ENCODE assay signal across 11 cellular contexts in genomic region chr1:219555031-219555667, GRCh38. TPM values are rescaled to one million over a fixed set of nuclear protein-coding genes. Genes with fewer than 3 reads are reported as not detected.
DNase-seq lines count a peak whose midpoint lies in the region; ATAC-seq and FAIRE-seq lines count a peak whose summit lies in the region.
"Had no signal": no experiment of that assay in that cellular context is flagged by ENCODE, and none has a peak within 500 bp of the region (broad histone marks: within the 10 kb centered on the region; RNA-seq: fewer than 3 reads in every experiment).

No MANE protein-coding gene starts in this region.

- 100% methylated on average over 1 of the region's 6 CpGs for WGBS in iPS DF 6.9 (ENCODE audit: insufficient coverage, insufficient read length)

- no peaks in the 10 kb centered on the region for H3K36me3 Mint-ChIP-seq in activated T-cell treated with anti-CD3 and anti-CD28 coated beads, Interleukin-2, amount 50 U/mL, for 4 hours (ENCODE audit: insufficient read depth)

- no peaks in the 10 kb centered on the region for H3K4me1 Mint-ChIP-seq in activated T-cell treated with anti-CD3 and anti-CD28 coated beads, Interleukin-2, amount 50 U/mL, for 4 hours (ENCODE audit: low read depth)

- no peaks in the 10 kb centered on the region for H3K27me3 ChIP-seq in adipocyte (replicated peaks; ENCODE audit: control insufficient read depth, insufficient read depth, low read length)
- H3K27me3 ChIP-seq in iPS DF 6.9 (ENCODE audit: control insufficient read depth, insufficient read depth, low read length), result no peaks in the 10 kb centered on the region

- no peak for FAIRE-seq in urothelium cell line (lab: Jason Lieb, UNC)
- FAIRE-seq: colon, GM12891 had no signal

- peaks cover 46% of the 10 kb centered on the region for H3K4me1 ChIP-seq in adipocyte (ENCODE audit: control insufficient read depth, insufficient read depth, low read length)
- no peaks in the 10 kb centered on the region for H3K4me1 ChIP-seq in iPS DF 6.9 (ENCODE audit: control insufficient read depth, insufficient read depth, low read length)

- peak overlapping the region; percentile 31 for H3K4me3 ChIP-seq in adipocyte (ENCODE audit: low read length)
- no peak overlapping the region for H3K4me3 ChIP-seq in iPS DF 6.9 (ENCODE audit: low read length)

- no peaks in the 10 kb centered on the region for H3K36me3 ChIP-seq in adipocyte (ENCODE audit: control insufficient read depth, insufficient read depth, low read length, severe bottlenecking)
- no peaks in the 10 kb centered on the region for H3K36me3 ChIP-seq in iPS DF 6.9 (ENCODE audit: control insufficient read depth, insufficient read depth, low read length)

- peak overlapping the region; percentile 54 for H3K9ac ChIP-seq in adipocyte (ENCODE audit: low read length)

- no peaks in the 10 kb centered on the region for H3K9me3 Mint-ChIP-seq in activated T-cell treated with anti-CD3 and anti-CD28 coated beads, Interleukin-2, amount 50 U/mL, for 4 hours

- H3K9me3 ChIP-seq in adipocyte (ENCODE audit: control insufficient read depth, low read length) (no peaks in the 10 kb centered on the region), iPS DF 6.9 (ENCODE audit: control insufficient read depth, insufficient read depth, low read length) (no peaks in the 10 kb centered on the region)

- H3K27me3 Mint-ChIP-seq in activated T-cell treated with anti-CD3 and anti-CD28 coated beads, Interleukin-2, amount 50 U/mL, for 4 hours (ENCODE audit: low read depth), result no peaks in the 10 kb centered on the region

- DNase-seq in NCI-H2171 treated with DMSO at 0.1 percent for 48 hours (lab: John Stamatoyannopoulos, UW), result peak; percentile 8
- DNase-seq in NCI-H2171 (lab: John Stamatoyannopoulos, UW), result no peak
- peak; percentile 80 for DNase-seq in adipocyte (ENCODE audit: low read depth)
- peak; percentile 18 for DNase-seq in iPS DF 6.9 (ENCODE audit: low read depth, low spot score)
- DNase-seq in urothelium cell line (ENCODE audit: low spot score), result peak; percentile 19
- DNase-seq in activated T-cell treated with anti-CD3 and anti-CD28 coated beads, Interleukin-2, amount 50 U/mL, for 4 hours, result no peak
- no peak for DNase-seq in nucleus accumbens (lab: John Stamatoyannopoulos, UW)
- DNase-seq: GOT3 had no signal

- H3K4me3 Mint-ChIP-seq in activated T-cell treated with anti-CD3 and anti-CD28 coated beads, Interleukin-2, amount 50 U/mL, for 4 hours, result no peak overlapping the region

- ATAC-seq in activated T-cell treated with anti-CD3 and anti-CD28 coated beads, Interleukin-2, amount 50 U/mL, for 4 hours, result no peak
- ATAC-seq in HG03097 (IDR thresholded peaks at IDR 0.05; ENCODE audit: low FRiP score, unreplicated experiment), result no peak

- H3K27ac ChIP-seq in iPS DF 6.9 (ENCODE audit: low read length), result no peak overlapping the region

RNA-seq across cellular contexts. Expression of gene ZC3H11B, which starts 57.8 kb away (rescaled TPM):
- total RNA-seq in activated T-cell treated with anti-CD3 and anti-CD28 coated beads, Interleukin-2, amount 50 U/mL, for 4 hours, result under 1 TPM in 1 of 3 donors, not detected in 2; 0.18 TPM

Comparison
In these comparisons a context has a peak if more than half of its experiments do, and no peak if none do; other contexts are left out.
1. DNase-seq: peak in NCI-H2171 treated with DMSO at 0.1 percent for 48 hours (single experiment), adipocyte (single experiment), iPS DF 6.9 (single experiment) and urothelium cell line (single experiment); none in NCI-H2171 (single experiment), activated T-cell treated with anti-CD3 and anti-CD28 coated beads, Interleukin-2, amount 50 U/mL, for 4 hours (single experiment) and nucleus accumbens (0 of 56).